1 cellular context compared by ENCODE assay signal in genomic region chr11:86749376-86749775, GRCh38.
TF ChIP-seq lines count a peak whose summit lies in the region.

No MANE protein-coding gene starts in this region.

TF ChIP-seq in GM23338, 12 proteins besides CTCF, POLR2A, EP300 and RAD21 (continued from another document):
- TF ChIP-seq, protein P1, sequence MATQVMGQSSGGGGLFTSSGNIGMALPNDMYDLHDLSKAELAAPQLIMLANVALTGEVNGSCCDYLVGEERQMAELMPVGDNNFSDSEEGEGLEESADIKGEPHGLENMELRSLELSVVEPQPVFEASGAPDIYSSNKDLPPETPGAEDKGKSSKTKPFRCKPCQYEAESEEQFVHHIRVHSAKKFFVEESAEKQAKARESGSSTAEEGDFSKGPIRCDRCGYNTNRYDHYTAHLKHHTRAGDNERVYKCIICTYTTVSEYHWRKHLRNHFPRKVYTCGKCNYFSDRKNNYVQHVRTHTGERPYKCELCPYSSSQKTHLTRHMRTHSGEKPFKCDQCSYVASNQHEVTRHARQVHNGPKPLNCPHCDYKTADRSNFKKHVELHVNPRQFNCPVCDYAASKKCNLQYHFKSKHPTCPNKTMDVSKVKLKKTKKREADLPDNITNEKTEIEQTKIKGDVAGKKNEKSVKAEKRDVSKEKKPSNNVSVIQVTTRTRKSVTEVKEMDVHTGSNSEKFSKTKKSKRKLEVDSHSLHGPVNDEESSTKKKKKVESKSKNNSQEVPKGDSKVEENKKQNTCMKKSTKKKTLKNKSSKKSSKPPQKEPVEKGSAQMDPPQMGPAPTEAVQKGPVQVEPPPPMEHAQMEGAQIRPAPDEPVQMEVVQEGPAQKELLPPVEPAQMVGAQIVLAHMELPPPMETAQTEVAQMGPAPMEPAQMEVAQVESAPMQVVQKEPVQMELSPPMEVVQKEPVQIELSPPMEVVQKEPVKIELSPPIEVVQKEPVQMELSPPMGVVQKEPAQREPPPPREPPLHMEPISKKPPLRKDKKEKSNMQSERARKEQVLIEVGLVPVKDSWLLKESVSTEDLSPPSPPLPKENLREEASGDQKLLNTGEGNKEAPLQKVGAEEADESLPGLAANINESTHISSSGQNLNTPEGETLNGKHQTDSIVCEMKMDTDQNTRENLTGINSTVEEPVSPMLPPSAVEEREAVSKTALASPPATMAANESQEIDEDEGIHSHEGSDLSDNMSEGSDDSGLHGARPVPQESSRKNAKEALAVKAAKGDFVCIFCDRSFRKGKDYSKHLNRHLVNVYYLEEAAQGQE (IDR thresholded peaks at IDR 0.05; ENCODE audit: unreplicated experiment), result no peak
- TF ChIP-seq ZNF462 (CRISPR knock-in tag; IDR thresholded peaks at IDR 0.05) (no peak), EZH2phosphoT487 (IDR thresholded peaks at IDR 0.05; ENCODE audit: unreplicated experiment) (no peak), POLR2AphosphoS5 (IDR thresholded peaks at IDR 0.05; ENCODE audit: low read depth) (no peak), NANOG (IDR thresholded peaks at IDR 0.05; ENCODE audit: borderline replicate concordance) (no peak), STAT1 (IDR thresholded peaks at IDR 0.05; ENCODE audit: unreplicated experiment) (no peak), JUNB (IDR thresholded peaks at IDR 0.05; ENCODE audit: unreplicated experiment) (no peak), ZNF331 (CRISPR knock-in tag; IDR thresholded peaks at IDR 0.05; ENCODE audit: low read depth) (no peak), ZNF114 (CRISPR knock-in tag; IDR thresholded peaks at IDR 0.05) (no peak)
- TF ChIP-seq, protein P2, sequence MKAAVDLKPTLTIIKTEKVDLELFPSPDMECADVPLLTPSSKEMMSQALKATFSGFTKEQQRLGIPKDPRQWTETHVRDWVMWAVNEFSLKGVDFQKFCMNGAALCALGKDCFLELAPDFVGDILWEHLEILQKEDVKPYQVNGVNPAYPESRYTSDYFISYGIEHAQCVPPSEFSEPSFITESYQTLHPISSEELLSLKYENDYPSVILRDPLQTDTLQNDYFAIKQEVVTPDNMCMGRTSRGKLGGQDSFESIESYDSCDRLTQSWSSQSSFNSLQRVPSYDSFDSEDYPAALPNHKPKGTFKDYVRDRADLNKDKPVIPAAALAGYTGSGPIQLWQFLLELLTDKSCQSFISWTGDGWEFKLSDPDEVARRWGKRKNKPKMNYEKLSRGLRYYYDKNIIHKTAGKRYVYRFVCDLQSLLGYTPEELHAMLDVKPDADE (IDR thresholded peaks at IDR 0.05), result no peak
